In genomic region chr11:19714387-19715363, GRCh38 we compare ENCODE assay signal across 8 cellular contexts. TPM values are rescaled to one million over a fixed set of nuclear protein-coding genes. Genes with fewer than 3 reads are reported as not detected.
DNase-seq lines count a peak whose midpoint lies in the region; ATAC-seq, FAIRE-seq and TF ChIP-seq lines count a peak whose summit lies in the region.

No MANE protein-coding gene starts in this region.

- H3K79me1 ChIP-seq in H1 (ENCODE audit: low read depth, low read length) = no peaks in the 10 kb centered on the region

- H3K27ac ChIP-seq in H1 (ENCODE audit: low read depth, low read length) (no peak overlapping the region), muscle layer of colon (ENCODE audit: low read depth, low read length) (peak overlapping the region; percentile 91), A673 (ENCODE audit: low read depth, low read length, poor library complexity, severe bottlenecking) (no peak overlapping the region)

- peak overlapping the region; percentile 65; the same call in 1 of the 2 replicates for H2BK12ac ChIP-seq in H1 (ENCODE audit: low read depth, low read length)

- peak overlapping the region; percentile 6; the same call in 1 of the 2 replicates for H4K8ac ChIP-seq in H1 (ENCODE audit: extremely low read depth, insufficient read depth, low read length)

- H3K4me3 ChIP-seq in H1 (ENCODE audit: extremely low read depth in 1 of 4, insufficient read depth in 2 of 4, low read depth in 3 of 4, low read length in 4 of 4) = peak overlapping the region; percentile 48 to 65 (median 54)
- H3K4me3 ChIP-seq in muscle layer of colon (ENCODE audit: low read depth in 1 of 2, low read length in 2 of 2) = peak overlapping the region; percentile 86 to 90
- no peak overlapping the region for H3K4me3 ChIP-seq in A673 (ENCODE audit: low read depth, low read length, poor library complexity, severe bottlenecking)

- no peak overlapping the region for H3K56ac ChIP-seq in H1 (replicated peaks; ENCODE audit: insufficient read length, low read depth, low read length)

- DNase-seq in ELR (ENCODE audit: low read depth) = peak; percentile 88
- peak; percentile 93 for DNase-seq in RKO (ENCODE audit: low spot score)
- DNase-seq in H1 (ENCODE audit: low read depth in 1 of 2, low spot score in 2 of 2) = peak in 1 of 2 experiments; percentile 68
- DNase-seq in A673 (ENCODE audit: low spot score) = no peak

- no peak overlapping the region; the same call in 1 of the 2 replicates for H2BK15ac ChIP-seq in H1 (ENCODE audit: low read length)

- no peak overlapping the region for H2BK120ac ChIP-seq in H1 (replicated peaks; ENCODE audit: low read depth, low read length)

- POLR2A ChIA-PET in H1 (lab: Charles Lee; ENCODE audit: partially characterized antibody) = interaction anchor here (1.0 to 1.8 kb wide), 4 partner anchors 16 to 65 kb away, joined by 3 to 4 read pairs (median 4); no protein-coding TSS in a partner anchor
- POLR2A ChIA-PET in A673 (lab: Charles Lee; ENCODE audit: low non-redundant PET) = no interaction called here

- no peak overlapping the region for H2BK20ac ChIP-seq in H1 (ENCODE audit: low read length)

- H3K36me3 ChIP-seq in H1 (ENCODE audit: control insufficient read depth in 2 of 4, insufficient read depth in 4 of 4, low read length in 3 of 4) (no peaks in the 10 kb centered on the region), muscle layer of colon (ENCODE audit: insufficient read depth, low read length) (no peaks in the 10 kb centered on the region), A673 (ENCODE audit: insufficient read depth, low read length, poor library complexity, severe bottlenecking) (no peaks in the 10 kb centered on the region)

- H2BK5ac ChIP-seq in H1 (ENCODE audit: low read depth, low read length) = no peak overlapping the region

- H3K14ac ChIP-seq in H1 (ENCODE audit: insufficient read length) = no peak overlapping the region

- no peak for TF ChIP-seq RAD21 in H1 (IDR thresholded peaks at IDR 0.05 in 1 of 2, conservative IDR thresholded peaks at IDR 0.05 in 1 of 2; ENCODE audit: low read depth in 2 of 2, low read length in 2 of 2)

- no peak overlapping the region for H3K23ac ChIP-seq in H1 (ENCODE audit: insufficient read length)

- peak overlapping the region; percentile 85 to 96 for H3K4me2 ChIP-seq in H1 (ENCODE audit: insufficient read depth in 1 of 2, low read depth in 2 of 2, low read length in 2 of 2)

- BruUV-seq in A673 (replicated peaks; lab: Mats Ljungman, UMichigan) = no TSS peak

- H3K23me2 ChIP-seq in H1 (ENCODE audit: low read depth, low read length) = peaks cover 16% of the 10 kb centered on the region

- 32% methylated on average over 24 of the region's 25 CpGs; no CpG with 5 or more reads in 1 of the 2 experiments for WGBS in H1 (ENCODE audit: extremely low coverage in 1 of 2, insufficient coverage in 1 of 2, insufficient read length in 1 of 2, insufficient replicate concordance in 2 of 2, low coverage in 1 of 2, low lambda C conversion rate in 2 of 2, missing lambda C conversion rate in 1 of 2), 2 experiments

- H3K9me3 ChIP-seq in H1 (ENCODE audit: insufficient read depth in 2 of 2, low read depth in 1 of 2, low read length in 1 of 2) = no peaks in the 10 kb centered on the region
- no peaks in the 10 kb centered on the region for H3K9me3 ChIP-seq in muscle layer of colon (ENCODE audit: low read length)
- no peaks in the 10 kb centered on the region for H3K9me3 ChIP-seq in A673 (ENCODE audit: low read depth, low read length, poor library complexity, severe bottlenecking)

- CTCF ChIA-PET in H1 (lab: Charles Lee; ENCODE audit: partially characterized antibody) (interaction anchor here (0.7 to 4.4 kb wide), 13 partner anchors 9 to 162 kb away, joined by 3 to 27 read pairs (median 4); no protein-coding TSS in a partner anchor), A673 (lab: Charles Lee) (no interaction called here)

- H3K9ac ChIP-seq in H1 (replicated peaks in 1 of 4; ENCODE audit: extremely low read depth in 1 of 4, low read depth in 3 of 4, low read length in 3 of 4) = no peak overlapping the region
- peak overlapping the region; percentile 81 for H3K9ac ChIP-seq in muscle layer of colon (ENCODE audit: low read length)

- TF ChIP-seq EP300 in H1 (IDR thresholded peaks at IDR 0.05; ENCODE audit: borderline replicate concordance in 1 of 2, low read depth in 2 of 2, low read length in 2 of 2) = no peak

- H3K79me2 ChIP-seq in H1 (ENCODE audit: control insufficient read depth in 1 of 2, insufficient read depth in 2 of 2, low read length in 2 of 2) = no peaks in the 10 kb centered on the region

- TF ChIP-seq POLR2A in H1 (IDR thresholded peaks at IDR 0.05; ENCODE audit: control extremely low read depth in 1 of 2, low read depth in 2 of 2, low read length in 2 of 2) = no peak

- H4K91ac ChIP-seq in H1 (replicated peaks; ENCODE audit: insufficient read length, low read length) = no peak overlapping the region

- no peak for ATAC-seq in HG03175 (IDR thresholded peaks at IDR 0.05; ENCODE audit: unreplicated experiment)
- no peak for ATAC-seq in GM19324 (IDR thresholded peaks at IDR 0.05; ENCODE audit: low FRiP score, unreplicated experiment)
- ATAC-seq in GM18861 (IDR thresholded peaks at IDR 0.05; ENCODE audit: unreplicated experiment) = no peak

- H4K20me1 ChIP-seq in H1 (replicated peaks in 1 of 2; ENCODE audit: control insufficient read depth in 1 of 2, insufficient read depth in 2 of 2, low read length in 2 of 2) = no peaks in the 10 kb centered on the region

- FAIRE-seq in H1 (lab: Jason Lieb, UNC) = no peak

- H3K27me3 ChIP-seq in H1 (replicated peaks in 1 of 4; ENCODE audit: control insufficient read depth in 3 of 4, extremely low read depth in 1 of 4, insufficient read depth in 3 of 4, low read length in 3 of 4) (peaks cover 8 to 33% (median 29%) of the 10 kb centered on the region in 4 experiments), muscle layer of colon (ENCODE audit: control insufficient read depth in 1 of 2, insufficient read depth in 2 of 2, low read length in 2 of 2) (peaks cover 0 to 9% of the 10 kb centered on the region in 2 donors), A673 (replicated peaks; ENCODE audit: insufficient read depth, low read depth, low read length, poor library complexity) (peaks cover 37% of the 10 kb centered on the region)

- peaks cover 0 to 13% (median 10%) of the 10 kb centered on the region in 4 experiments; a peak in 6 of 7 replicates for H3K4me1 ChIP-seq in H1 (replicated peaks in 1 of 4; ENCODE audit: control insufficient read depth in 3 of 4, insufficient read depth in 4 of 4, low read length in 3 of 4)
- H3K4me1 ChIP-seq in muscle layer of colon (ENCODE audit: insufficient read depth, low read length) = peaks cover 57% of the 10 kb centered on the region
- H3K4me1 ChIP-seq in A673 (ENCODE audit: insufficient read depth, low read length, poor library complexity, severe bottlenecking) = no peaks in the 10 kb centered on the region

- no peak overlapping the region for H4K5ac ChIP-seq in H1 (ENCODE audit: insufficient read length, low read depth, low read length)

- no peak overlapping the region for H3K4ac ChIP-seq in H1 (replicated peaks; ENCODE audit: insufficient read length, low read depth, low read length)

- H3K18ac ChIP-seq in H1 (ENCODE audit: extremely low read depth, low read length) = peak overlapping the region; percentile 63; the same call in 1 of the 2 replicates

- peak overlapping the region; percentile 53 for H2AFZ ChIP-seq in H1 (ENCODE audit: low read length)

- H2AK5ac ChIP-seq in H1 (ENCODE audit: low read depth, low read length) = no peak overlapping the region

- intact Hi-C loops in A673 (cut with micrococcal nuclease; ENCODE audit: unreplicated experiment) = no loop called here

- no peak for TF ChIP-seq CTCF in H1 (IDR thresholded peaks at IDR 0.05; ENCODE audit: control extremely low read depth in 1 of 3, insufficient read depth in 1 of 3, low read depth in 1 of 3, low read length in 3 of 3)
- TF ChIP-seq CTCF in A673 (conservative IDR thresholded peaks at IDR 0.05; ENCODE audit: low read depth, low read length) = no peak

TF ChIP-seq in H1, 55 proteins besides CTCF, POLR2A, EP300 and RAD21:
- TF ChIP-seq JUN (IDR thresholded peaks at IDR 0.05; ENCODE audit: low read depth, low read length) (no peak), SAP30 (IDR thresholded peaks at IDR 0.05; ENCODE audit: insufficient read depth, insufficient replicate concordance, low read length) (peak; percentile 59), YY1 (IDR thresholded peaks at IDR 0.05; ENCODE audit: low read depth, low read length) (peak; percentile 77), KDM4A (IDR thresholded peaks at IDR 0.05; ENCODE audit: low read depth, low read length, severe bottlenecking) (peak; percentile 7), CTBP2 (IDR thresholded peaks at IDR 0.05; ENCODE audit: borderline replicate concordance, insufficient read depth, insufficient read length, low read length) (no peak), MAX (IDR thresholded peaks at IDR 0.05) (no peak), TAF7 (optimal IDR thresholded peaks at IDR 0.05; ENCODE audit: borderline replicate concordance, low read depth, low read length) (no peak)

RNA-seq across cellular contexts. Expression of gene NAV2, which starts 2.0 kb away (rescaled TPM):
- total RNA-seq in H1 (2021; fragmentation: NEBNext Ultra II Directional; extraction: Animal tissue kit (Norgen Biotek cat#: 25700)) = 66.9 and 73.6 TPM in 2 replicates
- 35.2 and 35.6 TPM in 2 replicates for polyA plus RNA-seq in H1 (2011; rRNA removed)
- 21.6 TPM for polyA plus RNA-seq in H1 (2011; cell fraction: cytosol; rRNA removed)
- 81.7 TPM for polyA plus RNA-seq in H1 (2011; cell fraction: nucleus; rRNA removed)
- polyA plus RNA-seq in H1 (2012, experiment 1 of 2) = 40.1 to 57.0 TPM (median 50.4 TPM) in 4 replicates
- 6.8 TPM for polyA plus RNA-seq in H1 (2012, experiment 2 of 2)
- polyA plus RNA-seq in H1 (2013, experiment 1 of 2) = 20.8 TPM
- polyA plus RNA-seq in H1 (2013, experiment 2 of 2) = 18.0 TPM
- polyA minus RNA-seq in H1 (2011; rRNA and poly(A)+ RNA removed) = 96.9 and 105 TPM in 2 replicates
- 61.2 TPM for polyA minus RNA-seq in H1 (2011; cell fraction: cytosol; rRNA and poly(A)+ RNA removed)
- 145 TPM for polyA minus RNA-seq in H1 (2011; cell fraction: nucleus; rRNA and poly(A)+ RNA removed)
- 0.07 TPM in 1 of 2 replicates, not detected in the other for total RNA-seq in A673 (2021)

Comparison
In these comparisons a context has a peak if more than half of its experiments do, and no peak if none do; other contexts are left out.
1. RNA of gene NAV2, which starts 2.0 kb away (total RNA-seq): 66.9 to 73.6 TPM in H1; 0.07 TPM in A673; every median in the first group is over 10 times any median in the second.